Comparison of ENCODE assay signal across 16 cellular contexts in genomic region chr11:22317656-22318055, GRCh38. TPM values are rescaled to one million over a fixed set of nuclear protein-coding genes. Genes with fewer than 3 reads are reported as not detected.
DNase-seq lines count a peak whose midpoint lies in the region.
"Had no signal": no experiment of that assay in that cellular context is flagged by ENCODE, and none has a peak within 500 bp of the region (broad histone marks: within the 10 kb centered on the region; RNA-seq: fewer than 3 reads in every experiment).

No MANE protein-coding gene starts in this region.

- peak; percentile 68 for DNase-seq in Daoy (ENCODE audit: low read depth)
- peak; percentile 81 for DNase-seq in NCI-H146 (lab: John Stamatoyannopoulos, UW)
- peak; percentile 2 for DNase-seq in NCI-H748 treated with DMSO at 0.1 percent for 48 hours (lab: John Stamatoyannopoulos, UW)
- DNase-seq in medulla oblongata (ENCODE audit: extremely low spot score), result no peak
- DNase-seq in cardiac septum (ENCODE audit: low spot score), result no peak
- no peak for DNase-seq in iPS-NIHi11 (ENCODE audit: low spot score)
- DNase-seq: ACHN; BE2C; C1 segment of cervical spinal cord; CD4-positive, CD25-positive, alpha-beta regulatory T cell; CD8-positive, alpha-beta memory T cell; COR-L47; GDM1; GM23248; HCEC 1CT; IMR-90 had no signal

- intact Hi-C loops in cardiac septum (cut with DNase I), result no loop called here

RNA-seq across cellular contexts. Expression of gene SLC17A6, which starts 20.5 kb away (rescaled TPM):
- not detected in 2 replicates for total RNA-seq in Daoy (2014; rRNA removed; shearing (Covaris generic))
- total RNA-seq in cardiac septum, result not detected
- total RNA-seq: CD4-positive, CD25-positive, alpha-beta regulatory T cell; CD8-positive, alpha-beta memory T cell; GM23248; IMR-90 had no signal

Comparison
In these comparisons a context has a peak if more than half of its experiments do, and no peak if none do; other contexts are left out.
1. DNase-seq: peak in Daoy (single experiment), NCI-H146 (single experiment) and NCI-H748 treated with DMSO at 0.1 percent for 48 hours (single experiment); none in medulla oblongata (single experiment), cardiac septum (single experiment) and iPS-NIHi11 (single experiment).